Comparison of ENCODE assay signal across 37 cellular contexts in genomic region chr19:31497709-31498108, GRCh38.
"Had no signal": no experiment of that assay in that cellular context is flagged by ENCODE, and none has a peak within 500 bp of the region (broad histone marks: within the 10 kb centered on the region; RNA-seq: fewer than 3 reads in every experiment).

No MANE protein-coding gene starts in this region.

- H3K36me3 ChIP-seq: ascending aorta, cardiac muscle cell, WERI-Rb-1 had no signal

- H3K4me1 Mint-ChIP-seq: activated CD4-positive, alpha-beta memory T cell treated with anti-CD3 and anti-CD28 coated beads, Interleukin-2, amount 10 ng/mL, durations not matched to agents 7 days and 5 days; activated CD4-positive, alpha-beta T cell treated with anti-CD3 and anti-CD28 coated beads for 36 hours; activated CD4-positive, alpha-beta T cell treated with anti-CD3 and anti-CD28 coated beads, Interleukin-2, amount 10 ng/mL, durations not matched to agents 7 days and 5 days; activated CD8-positive, alpha-beta memory T cell treated with anti-CD3 and anti-CD28 coated beads, Interleukin-2, amount 10 ng/mL, durations not matched to agents 7 days and 5 days; activated naive CD4-positive, alpha-beta T cell treated with anti-CD3 and anti-CD28 coated beads, Interleukin-2, amount 10 ng/mL, durations not matched to agents 7 days and 5 days; activated naive CD4-positive, alpha-beta T cell treated with anti-CD3 and anti-CD28 coated beads, Interleukin-2, amount 50 U/mL, for 24 hours; activated naive CD8-positive, alpha-beta T cell treated with anti-CD3 and anti-CD28 coated beads, Interleukin-2, amount 10 ng/mL, durations not matched to agents 7 days and 5 days; activated naive CD8-positive, alpha-beta T cell treated with anti-CD3 and anti-CD28 coated beads, Interleukin-2, amount 50 U/mL, for 24 hours; central memory CD8-positive, alpha-beta T cell; WTC11 had no signal

- H3K27ac ChIP-seq: ascending aorta, cardiac muscle cell, WERI-Rb-1 had no signal

- H3K36me3 Mint-ChIP-seq: activated CD8-positive, alpha-beta memory T cell treated with anti-CD3 and anti-CD28 coated beads, Interleukin-2, amount 10 ng/mL, durations not matched to agents 7 days and 5 days; activated naive CD4-positive, alpha-beta T cell treated with anti-CD3 and anti-CD28 coated beads, Interleukin-2, amount 10 ng/mL, durations not matched to agents 7 days and 5 days; activated naive CD4-positive, alpha-beta T cell treated with anti-CD3 and anti-CD28 coated beads, Interleukin-2, amount 50 U/mL, for 24 hours; activated naive CD8-positive, alpha-beta T cell; activated naive CD8-positive, alpha-beta T cell treated with anti-CD3 and anti-CD28 coated beads, Interleukin-2, amount 10 ng/mL, durations not matched to agents 7 days and 5 days; brain; WTC11 had no signal

- H3K27ac Mint-ChIP-seq: activated CD4-positive, alpha-beta memory T cell treated with anti-CD3 and anti-CD28 coated beads, Interleukin-2, amount 10 ng/mL, durations not matched to agents 7 days and 5 days; activated CD4-positive, alpha-beta T cell treated with anti-CD3 and anti-CD28 coated beads for 36 hours; activated CD4-positive, alpha-beta T cell treated with anti-CD3 and anti-CD28 coated beads, Interleukin-2, amount 10 ng/mL, durations not matched to agents 7 days and 5 days; activated CD8-positive, alpha-beta memory T cell treated with anti-CD3 and anti-CD28 coated beads, Interleukin-2, amount 10 ng/mL, durations not matched to agents 7 days and 5 days; activated CD8-positive, alpha-beta T cell treated with anti-CD3 and anti-CD28 coated beads, Interleukin-2, amount 10 ng/mL, durations not matched to agents 7 days and 5 days; activated naive CD4-positive, alpha-beta T cell treated with anti-CD3 and anti-CD28 coated beads, Interleukin-2, amount 10 ng/mL, durations not matched to agents 7 days and 5 days; activated naive CD4-positive, alpha-beta T cell treated with anti-CD3 and anti-CD28 coated beads, Interleukin-2, amount 50 U/mL, for 24 hours; activated naive CD8-positive, alpha-beta T cell; activated naive CD8-positive, alpha-beta T cell treated with anti-CD3 and anti-CD28 coated beads, Interleukin-2, amount 10 ng/mL, durations not matched to agents 7 days and 5 days; activated naive CD8-positive, alpha-beta T cell treated with anti-CD3 and anti-CD28 coated beads, Interleukin-2, amount 50 U/mL, for 24 hours; activated T-cell treated with anti-CD3 and anti-CD28 coated beads, Interleukin-2, amount 50 U/mL, for 24 hours; activated T-helper 2 cell treated with anti-CD3 and anti-CD28 coated beads, Interferon-gamma antibody, Interleukin-2, Interleukin-4, amounts not matched to agents 10 μg/mL and 5 μg/mL and 100 μg/mL, durations not matched to agents 14 hours and 24 hours and 36 hours; brain; T-helper 1 cell treated with Interleukin-12 subunit alpha and Interleukin-12 subunit beta and Interleukin-4 antibody, amounts not matched to agents 30 μg/mL and 1 μg/mL, for 36 hours; T-helper 2 cell treated with Interferon-gamma antibody and Interleukin-4, amounts not matched to agents 5 μg/mL and 100 μg/mL, for 36 hours; WTC11 had no signal

- DNase-seq: activated CD4-positive, alpha-beta memory T cell treated with anti-CD3 and anti-CD28 coated beads, Interleukin-2, amount 10 ng/mL, durations not matched to agents 7 days and 5 days; activated CD4-positive, alpha-beta T cell treated with anti-CD3 and anti-CD28 coated beads for 1 hour; activated CD4-positive, alpha-beta T cell treated with anti-CD3 and anti-CD28 coated beads for 36 hours; activated CD4-positive, alpha-beta T cell treated with anti-CD3 and anti-CD28 coated beads for 48 hours; activated CD4-positive, alpha-beta T cell treated with anti-CD3 and anti-CD28 coated beads, Interleukin-2, amount 10 ng/mL, durations not matched to agents 7 days and 5 days; activated CD4-positive, alpha-beta T cell treated with anti-CD3 and anti-CD28 coated beads, Interleukin-2, amount 50 U/mL, for 48 hours; activated CD4-positive, CD25-positive, alpha-beta regulatory T cell; activated CD8-positive, alpha-beta memory T cell treated with anti-CD3 and anti-CD28 coated beads for 24 hours; activated CD8-positive, alpha-beta memory T cell treated with anti-CD3 and anti-CD28 coated beads, Interleukin-2, amount 10 ng/mL, durations not matched to agents 7 days and 5 days; activated CD8-positive, alpha-beta memory T cell treated with anti-CD3 and anti-CD28 coated beads, Interleukin-2, amount 50 U/mL, for 48 hours; activated CD8-positive, alpha-beta T cell treated with anti-CD3 and anti-CD28 coated beads, Interleukin-2, amount 10 ng/mL, durations not matched to agents 7 days and 5 days; activated effector memory CD4-positive, alpha-beta T cell treated with Interleukin-2 at 50 U/mL for 16 hours; activated gamma-delta T cell; activated naive CD4-positive, alpha-beta T cell treated with anti-CD3 and anti-CD28 coated beads, Interleukin-2, amount 10 ng/mL, durations not matched to agents 7 days and 5 days; activated naive CD4-positive, alpha-beta T cell treated with Interleukin-2 at 50 U/mL for 16 hours; activated naive CD8-positive, alpha-beta T cell treated with anti-CD3 and anti-CD28 coated beads, Interleukin-2, amount 10 ng/mL, durations not matched to agents 7 days and 5 days; activated naive CD8-positive, alpha-beta T cell treated with anti-CD3 and anti-CD28 coated beads, Interleukin-2, amount 50 U/mL, for 24 hours; activated T-cell treated with anti-CD3 and anti-CD28 coated beads, Interleukin-2, amount 50 U/mL, for 24 hours; activated T-cell treated with anti-CD3 and anti-CD28 coated beads, Interleukin-2, amount 50 U/mL, for 48 hours; amygdala; anterior cingulate cortex; caudate nucleus; T-helper 1 cell; T-helper 2 cell; T-helper 9 cell; WERI-Rb-1 had no signal

- H3K27me3 ChIP-seq: ascending aorta had no signal

- H3K4me3 Mint-ChIP-seq: activated CD4-positive, alpha-beta memory T cell treated with anti-CD3 and anti-CD28 coated beads, Interleukin-2, amount 10 ng/mL, durations not matched to agents 7 days and 5 days; activated CD4-positive, alpha-beta T cell treated with anti-CD3 and anti-CD28 coated beads for 36 hours; activated CD4-positive, alpha-beta T cell treated with anti-CD3 and anti-CD28 coated beads, Interleukin-2, amount 10 ng/mL, durations not matched to agents 7 days and 5 days; activated CD8-positive, alpha-beta memory T cell treated with anti-CD3 and anti-CD28 coated beads, Interleukin-2, amount 10 ng/mL, durations not matched to agents 7 days and 5 days; activated CD8-positive, alpha-beta T cell treated with anti-CD3 and anti-CD28 coated beads, Interleukin-2, amount 10 ng/mL, durations not matched to agents 7 days and 5 days; activated naive CD4-positive, alpha-beta T cell treated with anti-CD3 and anti-CD28 coated beads, Interleukin-2, amount 10 ng/mL, durations not matched to agents 7 days and 5 days; activated naive CD4-positive, alpha-beta T cell treated with anti-CD3 and anti-CD28 coated beads, Interleukin-2, amount 50 U/mL, for 24 hours; activated naive CD8-positive, alpha-beta T cell; activated naive CD8-positive, alpha-beta T cell treated with anti-CD3 and anti-CD28 coated beads, Interleukin-2, amount 10 ng/mL, durations not matched to agents 7 days and 5 days; activated naive CD8-positive, alpha-beta T cell treated with anti-CD3 and anti-CD28 coated beads, Interleukin-2, amount 50 U/mL, for 24 hours; activated T-cell treated with anti-CD3 and anti-CD28 coated beads, Interleukin-2, amount 50 U/mL, for 24 hours; brain; central memory CD8-positive, alpha-beta T cell; T-helper 1 cell treated with Interleukin-12 subunit alpha and Interleukin-12 subunit beta and Interleukin-4 antibody, amounts not matched to agents 30 μg/mL and 1 μg/mL, for 36 hours; T-helper 2 cell treated with Interferon-gamma antibody and Interleukin-4, amounts not matched to agents 5 μg/mL and 100 μg/mL, for 36 hours; WTC11 had no signal

- H3K9me3 Mint-ChIP-seq: activated CD4-positive, alpha-beta memory T cell treated with anti-CD3 and anti-CD28 coated beads, Interleukin-2, amount 10 ng/mL, durations not matched to agents 7 days and 5 days; activated CD4-positive, alpha-beta T cell treated with anti-CD3 and anti-CD28 coated beads, Interleukin-2, amount 10 ng/mL, durations not matched to agents 7 days and 5 days; activated naive CD4-positive, alpha-beta T cell treated with anti-CD3 and anti-CD28 coated beads, Interleukin-2, amount 10 ng/mL, durations not matched to agents 7 days and 5 days; activated naive CD4-positive, alpha-beta T cell treated with anti-CD3 and anti-CD28 coated beads, Interleukin-2, amount 50 U/mL, for 24 hours; activated naive CD8-positive, alpha-beta T cell treated with anti-CD3 and anti-CD28 coated beads, Interleukin-2, amount 50 U/mL, for 24 hours; activated T-cell treated with anti-CD3 and anti-CD28 coated beads, Interleukin-2, amount 50 U/mL, for 24 hours; activated T-helper 2 cell treated with anti-CD3 and anti-CD28 coated beads, Interferon-gamma antibody, Interleukin-2, Interleukin-4, amounts not matched to agents 10 μg/mL and 5 μg/mL and 100 μg/mL, durations not matched to agents 14 hours and 24 hours and 36 hours; central memory CD8-positive, alpha-beta T cell; T-helper 1 cell treated with Interleukin-12 subunit alpha and Interleukin-12 subunit beta and Interleukin-4 antibody, amounts not matched to agents 30 μg/mL and 1 μg/mL, for 36 hours; T-helper 2 cell treated with Interferon-gamma antibody and Interleukin-4, amounts not matched to agents 5 μg/mL and 100 μg/mL, for 36 hours had no signal

- H3K27me3 Mint-ChIP-seq: activated CD4-positive, alpha-beta memory T cell treated with anti-CD3 and anti-CD28 coated beads, Interleukin-2, amount 10 ng/mL, durations not matched to agents 7 days and 5 days; activated CD4-positive, alpha-beta T cell treated with anti-CD3 and anti-CD28 coated beads for 36 hours; activated CD4-positive, alpha-beta T cell treated with anti-CD3 and anti-CD28 coated beads, Interleukin-2, amount 10 ng/mL, durations not matched to agents 7 days and 5 days; activated CD8-positive, alpha-beta memory T cell treated with anti-CD3 and anti-CD28 coated beads, Interleukin-2, amount 10 ng/mL, durations not matched to agents 7 days and 5 days; activated naive CD4-positive, alpha-beta T cell treated with anti-CD3 and anti-CD28 coated beads, Interleukin-2, amount 10 ng/mL, durations not matched to agents 7 days and 5 days; activated naive CD4-positive, alpha-beta T cell treated with anti-CD3 and anti-CD28 coated beads, Interleukin-2, amount 50 U/mL, for 24 hours; activated naive CD8-positive, alpha-beta T cell treated with anti-CD3 and anti-CD28 coated beads, Interleukin-2, amount 10 ng/mL, durations not matched to agents 7 days and 5 days; activated naive CD8-positive, alpha-beta T cell treated with anti-CD3 and anti-CD28 coated beads, Interleukin-2, amount 50 U/mL, for 24 hours had no signal

- H3K4me1 ChIP-seq: ascending aorta had no signal

- H3K4me3 ChIP-seq: ascending aorta, cardiac muscle cell had no signal

- ATAC-seq: activated CD4-positive, alpha-beta T cell treated with anti-CD3 and anti-CD28 coated beads for 36 hours; activated CD4-positive, CD25-positive, alpha-beta regulatory T cell treated with anti-CD3 and anti-CD28 coated beads, Interleukin-2, amount 50 U/mL, for 24 hours; activated CD8-positive, alpha-beta memory T cell treated with anti-CD3 and anti-CD28 coated beads, Interleukin-2, amount 10 ng/mL, durations not matched to agents 7 days and 5 days; activated CD8-positive, alpha-beta T cell treated with anti-CD3 and anti-CD28 coated beads, Interleukin-2, amount 10 ng/mL, durations not matched to agents 7 days and 5 days; activated naive CD8-positive, alpha-beta T cell treated with anti-CD3 and anti-CD28 coated beads, Interleukin-2, amount 50 U/mL, for 24 hours; WTC11 had no signal

- H3K9me3 ChIP-seq: ascending aorta had no signal
